In the genomic region with DNA sequence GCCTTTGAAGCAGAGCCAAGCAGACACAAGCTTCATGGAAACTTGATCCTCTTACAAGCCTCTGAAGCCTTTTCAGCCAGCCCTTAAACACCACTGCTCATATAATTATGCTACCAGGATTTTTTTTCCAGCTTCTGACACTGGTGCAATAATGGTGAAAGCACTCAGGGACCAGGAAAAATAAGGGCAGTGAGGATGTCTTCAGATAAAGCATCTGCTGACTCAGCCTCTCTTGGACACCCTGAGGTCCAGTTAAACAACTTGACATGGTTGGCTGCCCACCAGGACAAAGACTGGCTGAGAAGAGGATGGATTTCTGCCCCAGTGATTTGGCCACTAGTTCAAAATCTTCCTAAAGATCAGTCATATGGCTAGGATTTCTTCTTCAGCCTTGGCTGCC, we compare ENCODE assay signal across 13 cellular contexts.
"Had no signal": no experiment of that assay in that cellular context is flagged by ENCODE, and none has a peak within 500 bp of the region (broad histone marks: within the 10 kb centered on the region; RNA-seq: fewer than 3 reads in every experiment).

No MANE protein-coding gene starts in this region.

- H3K4me1 Mint-ChIP-seq: nephron had no signal

- H3K4me3 Mint-ChIP-seq: activated T-helper 1 cell treated with anti-CD3 and anti-CD28 coated beads, Interleukin-12 subunit alpha, Interleukin-12 subunit beta, Interleukin-2, Interleukin-4 antibody, amounts not matched to agents 30 ng/mL and 10 ng/mL and 1 ng/mL, durations not matched to agents 14 hours and 24 hours and 36 hours; dendritic cell treated with granulocyte-macrophage colony-stimulating factor and Interleukin-4, amounts not matched to agents 40 ng/mL and 50 ng/mL, for 4 days; effector memory CD8-positive, alpha-beta T cell; nephron had no signal

- DNase-seq: activated naive CD4-positive, alpha-beta T cell treated with Interleukin-2 at 50 U/mL for 16 hours; aorta; cerebellar nuclear complex; effector memory CD8-positive, alpha-beta T cell; foreskin melanocyte; lower lobe of right lung; stimulated activated CD4-positive, alpha-beta T cell treated with anti-CD3 and anti-CD28 coated beads, Interleukin-1b, Interleukin-23, amount 100 ng/mL, for 48 hours had no signal

- H3K4me1 ChIP-seq: lower lobe of right lung had no signal

- H3K36me3 ChIP-seq: lower lobe of right lung, thoracic aorta had no signal

- H3K9me3 ChIP-seq: lower lobe of right lung, thoracic aorta had no signal

- H3K9me3 Mint-ChIP-seq: activated T-helper 1 cell treated with anti-CD3 and anti-CD28 coated beads, Interleukin-12 subunit alpha, Interleukin-12 subunit beta, Interleukin-2, Interleukin-4 antibody, amounts not matched to agents 30 ng/mL and 10 ng/mL and 1 ng/mL, durations not matched to agents 14 hours and 24 hours and 36 hours; dendritic cell treated with granulocyte-macrophage colony-stimulating factor and Interleukin-4, amounts not matched to agents 40 ng/mL and 50 ng/mL, for 4 days; effector memory CD8-positive, alpha-beta T cell; nephron had no signal

- H3K4me3 ChIP-seq: lower lobe of right lung, thoracic aorta had no signal

- H3K27ac ChIP-seq: epithelial cell of prostate, lower lobe of right lung, thoracic aorta had no signal

- H3K27me3 Mint-ChIP-seq: dendritic cell treated with granulocyte-macrophage colony-stimulating factor and Interleukin-4, amounts not matched to agents 40 ng/mL and 50 ng/mL, for 4 days; effector memory CD8-positive, alpha-beta T cell had no signal

- ATAC-seq: activated CD4-positive, CD25-positive, alpha-beta regulatory T cell treated with anti-CD3 and anti-CD28 coated beads, Interleukin-2, amount 50 U/mL, for 24 hours; effector memory CD8-positive, alpha-beta T cell; lower lobe of right lung had no signal

- H3K27ac Mint-ChIP-seq: activated T-helper 1 cell treated with anti-CD3 and anti-CD28 coated beads, Interleukin-12 subunit alpha, Interleukin-12 subunit beta, Interleukin-2, Interleukin-4 antibody, amounts not matched to agents 30 ng/mL and 10 ng/mL and 1 ng/mL, durations not matched to agents 14 hours and 24 hours and 36 hours; dendritic cell treated with granulocyte-macrophage colony-stimulating factor and Interleukin-4, amounts not matched to agents 40 ng/mL and 50 ng/mL, for 4 days; effector memory CD8-positive, alpha-beta T cell; nephron had no signal
